Comparison of ENCODE assay signal across 28 cellular contexts in the genomic region with DNA sequence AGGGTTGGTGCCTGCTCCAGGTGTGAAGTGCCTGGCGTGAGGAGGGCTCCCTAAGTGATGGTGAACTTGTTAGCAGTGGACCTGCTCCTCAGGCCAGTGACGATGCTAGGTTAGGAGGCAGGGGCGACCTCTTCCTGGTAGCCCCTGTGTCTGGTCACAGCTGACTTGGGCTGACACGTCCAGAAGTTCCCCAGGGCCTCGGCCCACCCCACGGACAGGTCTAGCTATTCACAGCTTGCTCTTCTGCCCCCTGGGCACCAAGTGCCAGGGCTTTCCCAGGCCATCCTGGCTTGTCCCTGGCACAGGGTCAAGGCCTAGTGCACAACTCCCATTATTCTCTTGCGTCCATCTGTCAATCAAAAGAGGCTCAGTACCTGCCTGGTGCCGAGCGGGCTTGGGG. TPM values are rescaled to one million over a fixed set of nuclear protein-coding genes. Genes with fewer than 3 reads are reported as not detected.
"Had no signal": no experiment of that assay in that cellular context is flagged by ENCODE, and none has a peak within 500 bp of the region (broad histone marks: within the 10 kb centered on the region; RNA-seq: fewer than 3 reads in every experiment).

No MANE protein-coding gene starts in this region.

- H3K27me3 Mint-ChIP-seq: effector memory CD8-positive, alpha-beta T cell had no signal

- H3K36me3 ChIP-seq: colonic mucosa had no signal

- H3K27ac ChIP-seq: colonic mucosa, epithelial cell of prostate, esophagus squamous epithelium, gastrocnemius medialis, heart right ventricle, left lung, lower lobe of right lung had no signal

- H3K9me3 Mint-ChIP-seq: dendritic cell treated with granulocyte-macrophage colony-stimulating factor and Interleukin-4, amounts not matched to agents 40 ng/mL and 50 ng/mL, for 4 days; effector memory CD8-positive, alpha-beta T cell; endodermal cell had no signal

- H3K27ac Mint-ChIP-seq: dendritic cell treated with granulocyte-macrophage colony-stimulating factor and Interleukin-4, amounts not matched to agents 40 ng/mL and 50 ng/mL, for 4 days; endodermal cell; mesothelial cell of epicardium had no signal

- H3K4me3 Mint-ChIP-seq: dendritic cell treated with granulocyte-macrophage colony-stimulating factor and Interleukin-4, amounts not matched to agents 40 ng/mL and 50 ng/mL, for 4 days; effector memory CD8-positive, alpha-beta T cell; endodermal cell; mesothelial cell of epicardium had no signal

- H3K4me3 ChIP-seq: colonic mucosa, esophagus squamous epithelium, gastrocnemius medialis, heart right ventricle, left lung, lower lobe of right lung, mucosa of descending colon had no signal

- H3K9me3 ChIP-seq: colonic mucosa, esophagus squamous epithelium, gastrocnemius medialis, heart right ventricle, left lung, lower lobe of right lung, mucosa of descending colon had no signal

- DNase-seq: colonic mucosa; cortex of kidney; effector CD8-positive, alpha-beta T cell; effector memory CD8-positive, alpha-beta T cell; endodermal cell; erythroblast; esophagus squamous epithelium; foreskin fibroblast; foreskin melanocyte; gastrocnemius medialis; glutamatergic neuron; head of caudate nucleus; heart right ventricle; hippocampal formation; left cardiac atrium; left lung; left ventricle myocardium superior; lower lobe of right lung; mesenchymal stem cell; mucosa of descending colon had no signal

- H3K27me3 ChIP-seq: colonic mucosa, esophagus squamous epithelium, gastrocnemius medialis, heart right ventricle, left lung had no signal

- ATAC-seq: effector memory CD8-positive, alpha-beta T cell; esophagus mucosa; gastrocnemius medialis; heart right ventricle; left cardiac atrium; left lung; left ventricle myocardium superior; lower lobe of right lung; mucosa of descending colon had no signal

- H3K4me1 ChIP-seq: colonic mucosa, gastrocnemius medialis had no signal

RNA-seq across cellular contexts. Expression of a gene that starts 10.9 kb away (rescaled TPM):
- total RNA-seq: colonic mucosa, glomerular endothelial cell, kidney epithelial cell had no signal
- polyA plus RNA-seq: keratinocyte had no signal

RNA-seq across cellular contexts. Expression of a gene that starts 59.6 kb away (rescaled TPM):
- total RNA-seq: esophagus squamous epithelium, gastrocnemius medialis, mesenteric fat pad had no signal
- polyA plus RNA-seq: keratinocyte had no signal
